8 cellular contexts compared by ENCODE assay signal in the genomic region with DNA sequence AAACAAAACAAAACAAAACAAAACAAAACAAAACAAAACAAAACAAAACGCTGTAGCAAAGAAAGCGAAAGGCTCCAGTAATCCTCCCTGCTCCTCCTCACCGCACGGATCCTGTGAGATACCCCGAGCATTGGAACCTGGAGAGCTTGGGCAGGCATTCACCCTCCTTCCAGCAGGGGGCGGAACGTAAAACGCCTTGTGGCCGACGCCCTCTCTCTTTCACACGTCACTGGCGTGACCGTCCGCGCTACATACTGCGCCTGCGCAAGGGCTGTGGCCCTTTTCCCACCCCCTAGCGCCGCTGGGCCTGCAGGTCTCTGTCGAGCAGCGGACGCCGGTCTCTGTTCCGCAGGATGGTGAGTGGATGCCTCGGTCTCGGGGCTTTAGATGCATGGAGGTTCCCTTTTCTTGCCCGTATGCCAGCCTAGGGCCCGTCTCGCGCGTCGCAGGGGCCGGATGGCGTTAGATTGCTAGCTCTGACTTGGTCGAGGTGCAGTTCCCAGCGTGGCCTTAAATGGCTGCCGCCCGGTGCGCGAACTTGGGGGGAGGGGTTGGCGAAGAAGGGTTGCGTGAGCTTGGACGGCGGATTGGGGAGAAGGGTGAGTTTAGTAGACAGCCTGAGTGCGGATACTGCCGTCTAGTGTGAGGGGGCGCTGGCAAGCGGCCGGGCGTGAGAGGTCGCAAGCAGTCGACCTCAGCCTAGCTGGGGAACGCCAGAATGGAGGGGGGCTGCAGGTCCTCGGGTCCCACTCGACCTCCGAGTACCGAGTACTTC. TPM values are rescaled to one million over a fixed set of nuclear protein-coding genes. Genes with fewer than 3 reads are reported as not detected.
DNase-seq lines count a peak whose midpoint lies in the region; ATAC-seq and TF ChIP-seq lines count a peak whose summit lies in the region.

A gene (plus strand): TSS at position 279 of the 775 bp plus-strand sequence. CDS start 75 bp downstream, at position 354.

- H3K27ac Mint-ChIP-seq in activated naive CD8-positive, alpha-beta T cell, result peak within 1 kb of the TSS; percentile 99
- H3K27ac Mint-ChIP-seq in glutamatergic neuron (ENCODE audit: unreplicated experiment) (peak within 1 kb of the TSS; percentile 93), osteocyte (ENCODE audit: unreplicated experiment) (peak within 1 kb of the TSS; percentile 95)

- H3K4me3 ChIP-seq in GM12865 (ENCODE audit: low read depth, low read length) (peak within 1 kb of the TSS; percentile 99), thymus (ENCODE audit: low read length) (peak within 1 kb of the TSS; percentile 54)

- peak; percentile 99 for DNase-seq in GM12865 (ENCODE audit: low read depth)
- DNase-seq in NCI-H1105 (lab: John Stamatoyannopoulos, UW), result peak; percentile 98
- DNase-seq in SKM-1 treated with dmso at 0.1 percent for 144 hours (lab: John Stamatoyannopoulos, UW; ENCODE audit: unreplicated experiment), result peak; percentile 96
- peak; percentile 99 for DNase-seq in glutamatergic neuron
- peak; percentile 99 for DNase-seq in osteocyte (ENCODE audit: extremely low spot score, unreplicated experiment)

- no peaks in the 10 kb centered on the region for H3K27me3 ChIP-seq in thymus (ENCODE audit: control insufficient read depth, insufficient read depth)

- no peaks in the 10 kb centered on the region for H3K9me3 Mint-ChIP-seq in activated naive CD8-positive, alpha-beta T cell (ENCODE audit: low read depth)
- H3K9me3 Mint-ChIP-seq in glutamatergic neuron (ENCODE audit: unreplicated experiment) (peaks cover 6% of the 10 kb centered on the region), osteocyte (ENCODE audit: unreplicated experiment) (no peaks in the 10 kb centered on the region)

- peaks cover 11% of the 10 kb centered on the region for H3K36me3 ChIP-seq in thymus (ENCODE audit: control insufficient read depth, insufficient read depth)

- H3K4me3 Mint-ChIP-seq in activated naive CD8-positive, alpha-beta T cell, result peak within 1 kb of the TSS; percentile 99
- H3K4me3 Mint-ChIP-seq in glutamatergic neuron (ENCODE audit: unreplicated experiment) (peak within 1 kb of the TSS; percentile 97), osteocyte (ENCODE audit: unreplicated experiment) (peak within 1 kb of the TSS; percentile 98)

- peaks cover 9% of the 10 kb centered on the region for H3K4me1 ChIP-seq in thymus (ENCODE audit: control insufficient read depth, insufficient read depth, low read length)

- peak; percentile 96 for ATAC-seq in HG02642 (IDR thresholded peaks at IDR 0.05; ENCODE audit: poor library complexity, unreplicated experiment)

- peaks cover 38% of the 10 kb centered on the region for H3K4me1 Mint-ChIP-seq in activated naive CD8-positive, alpha-beta T cell (ENCODE audit: low read depth)
- H3K4me1 Mint-ChIP-seq in glutamatergic neuron (ENCODE audit: low read depth, unreplicated experiment) (peaks cover 12% of the 10 kb centered on the region), osteocyte (ENCODE audit: unreplicated experiment) (peaks cover 36% of the 10 kb centered on the region)

- H3K27ac ChIP-seq in thymus (ENCODE audit: low read depth), result peak within 1 kb of the TSS; percentile 88

- peak; percentile 98 for TF ChIP-seq CTCF in GM12865 (IDR thresholded peaks at IDR 0.05; ENCODE audit: insufficient read depth, low read depth, low read length, missing control alignments)
- peak; percentile 98 for TF ChIP-seq CTCF in glutamatergic neuron (IDR thresholded peaks at IDR 0.05; ENCODE audit: partially characterized antibody, unreplicated experiment)
- TF ChIP-seq CTCF in osteocyte (IDR thresholded peaks at IDR 0.05), result peak; percentile 89

- no peaks in the 10 kb centered on the region for H3K27me3 Mint-ChIP-seq in activated naive CD8-positive, alpha-beta T cell
- H3K27me3 Mint-ChIP-seq in glutamatergic neuron (ENCODE audit: unreplicated experiment) (peaks cover 4% of the 10 kb centered on the region), osteocyte (ENCODE audit: unreplicated experiment) (no peaks in the 10 kb centered on the region)

- H3K9me3 ChIP-seq in thymus (ENCODE audit: control insufficient read depth), result no peaks in the 10 kb centered on the region

- under 1% methylated on average over 57 of the region's 57 CpGs for WGBS in thymus

- peaks cover 29% of the 10 kb centered on the region for H3K36me3 Mint-ChIP-seq in activated naive CD8-positive, alpha-beta T cell
- H3K36me3 Mint-ChIP-seq in glutamatergic neuron (ENCODE audit: unreplicated experiment) (no peaks in the 10 kb centered on the region), osteocyte (ENCODE audit: unreplicated experiment) (peaks cover 27% of the 10 kb centered on the region)

RNA-seq across cellular contexts. Expression of the gene that starts here (rescaled TPM):
- total RNA-seq in glutamatergic neuron (ENCODE audit: unreplicated experiment) (692 TPM), osteocyte (870 and 883 TPM in 2 replicates)
- 2,759 TPM for polyA plus RNA-seq in thymus

Comparison
In these comparisons a context has a peak if more than half of its experiments do, and no peak if none do; other contexts are left out.
1. Peak in every context shown above with its lines: DNase-seq, ATAC-seq, H3K4me3 ChIP-seq and H3K27ac ChIP-seq.